ENCODE assay signal across 15 cellular contexts in the genomic region with DNA sequence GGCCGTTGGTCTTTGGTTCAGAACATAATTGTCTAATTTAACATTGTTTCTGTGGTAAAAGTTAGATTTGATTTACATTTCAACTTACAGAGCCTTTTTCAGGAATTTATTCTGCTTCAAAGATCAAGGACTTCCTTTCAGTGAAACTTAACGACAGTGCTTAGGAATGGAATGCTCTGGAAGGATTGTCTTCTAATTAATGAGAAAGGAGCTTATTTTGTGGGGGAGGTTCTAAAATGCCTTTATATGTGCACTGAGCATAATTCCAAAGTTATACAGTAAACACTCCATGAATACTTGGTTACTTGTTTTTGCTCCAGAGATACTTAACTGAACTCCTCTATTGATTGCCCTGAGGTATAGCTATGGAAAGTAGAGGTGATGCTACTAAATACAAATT.
A peak's percentile ranks its signal among the peaks of the same experiment; 100 is the strongest.
DNase-seq lines count a peak whose midpoint lies in the region; ATAC-seq and TF ChIP-seq lines count a peak whose summit lies in the region.
"Had no signal": no experiment of that assay in that cellular context is flagged by ENCODE, and none has a peak within 500 bp of the region (broad histone marks: within the 10 kb centered on the region; RNA-seq: fewer than 3 reads in every experiment).

No MANE protein-coding gene starts in this region.

- H3K23ac ChIP-seq in trophoblast cell (ENCODE audit: low read length) = no peak overlapping the region

- TF ChIP-seq POLR2A in adrenal gland (IDR thresholded peaks at IDR 0.05) = no peak

- H3K4me3 ChIP-seq in adrenal gland (no peak overlapping the region), trophoblast cell (ENCODE audit: low read depth, low read length) (no peak overlapping the region)

- TF ChIP-seq CTCF in adrenal gland (IDR thresholded peaks at IDR 0.05) = no peak
- TF ChIP-seq CTCF in nephron (IDR thresholded peaks at IDR 0.05; ENCODE audit: unreplicated experiment in 3 of 3) = no peak

- H3K36me3 Mint-ChIP-seq in nephron (ENCODE audit: low read depth) = no peaks in the 10 kb centered on the region
- H3K36me3 Mint-ChIP-seq: CD4-positive, alpha-beta memory T cell had no signal

- no peaks in the 10 kb centered on the region for H3K27me3 Mint-ChIP-seq in nephron (ENCODE audit: low read depth)

- no peak overlapping the region for H2AK5ac ChIP-seq in trophoblast cell (ENCODE audit: low read length)

- H3K79me2 ChIP-seq in trophoblast cell (ENCODE audit: control insufficient read depth, insufficient read depth, low read length, poor library complexity) = no peaks in the 10 kb centered on the region

- no peak overlapping the region for H3K14ac ChIP-seq in trophoblast cell (ENCODE audit: low read length)

- intact Hi-C loops in adrenal gland (cut with DNase I) = no loop called here

- H4K91ac ChIP-seq in trophoblast cell (ENCODE audit: low read depth, low read length) = no peak overlapping the region

- H4K12ac ChIP-seq in trophoblast cell (ENCODE audit: low read depth, low read length) = no peak overlapping the region

- no peak for ATAC-seq in HG03108 (IDR thresholded peaks at IDR 0.05; ENCODE audit: unreplicated experiment)

- peaks cover 4 to 26% of the 10 kb centered on the region in 2 donors for H3K4me1 ChIP-seq in adrenal gland (replicated peaks in 1 of 2)
- peaks cover 0 to 4% of the 10 kb centered on the region in 2 experiments for H3K4me1 ChIP-seq in trophoblast cell (ENCODE audit: control insufficient read depth in 1 of 2, insufficient read depth in 2 of 2, low read length in 2 of 2)

- no peak overlapping the region for H2BK5ac ChIP-seq in trophoblast cell (ENCODE audit: low read depth, low read length, poor library complexity)

- H3K9me3 ChIP-seq in adrenal gland (replicated peaks in 1 of 3) = no peaks in the 10 kb centered on the region
- H3K9me3 ChIP-seq in trophoblast cell (ENCODE audit: insufficient read depth, low read depth, low read length) = peaks cover 3% of the 10 kb centered on the region

- peaks cover 12% of the 10 kb centered on the region for H3K4me1 Mint-ChIP-seq in nephron
- H3K4me1 Mint-ChIP-seq: B cell; CD4-positive, alpha-beta memory T cell had no signal

- no peak for DNase-seq in adrenal gland
- DNase-seq in left kidney (ENCODE audit: low read depth, low spot score) = peak; percentile 71
- no peak for DNase-seq in occipital lobe (lab: John Stamatoyannopoulos, UW)
- no peak for DNase-seq in trophoblast cell
- no peak for DNase-seq in midbrain (lab: John Stamatoyannopoulos, UW)
- DNase-seq: CD4-positive, alpha-beta memory T cell; COR-L47; DMS153; DMS79 treated with DMSO at 0.1 percent for 48 hours; GOT3; H9 had no signal

- H3K27ac ChIP-seq in adrenal gland (peak overlapping the region in 3 of 5 donors; percentile 21 to 66 (median 62)), trophoblast cell (ENCODE audit: low read depth, low read length) (no peak overlapping the region)
- H3K27ac ChIP-seq: C4-2B had no signal

- no peaks in the 10 kb centered on the region for H3K9me3 Mint-ChIP-seq in nephron
- H3K9me3 Mint-ChIP-seq: CD4-positive, alpha-beta memory T cell; H9 had no signal

- no peak overlapping the region for H2AFZ ChIP-seq in trophoblast cell (ENCODE audit: insufficient read depth, low read length, poor library complexity)

- H2BK120ac ChIP-seq in trophoblast cell (ENCODE audit: insufficient read depth, low read length, poor library complexity) = no peak overlapping the region

- no peak overlapping the region for H4K8ac ChIP-seq in trophoblast cell (ENCODE audit: low read depth, low read length)

- H3K79me1 ChIP-seq in trophoblast cell (ENCODE audit: low read length) = no peaks in the 10 kb centered on the region

- no peak overlapping the region for H3K18ac ChIP-seq in trophoblast cell (ENCODE audit: low read length)

- H3K36me3 ChIP-seq in adrenal gland (replicated peaks in 1 of 2) (peaks cover 0 to 4% of the 10 kb centered on the region in 2 donors), trophoblast cell (ENCODE audit: control insufficient read depth in 1 of 2, insufficient read depth in 2 of 2, low read length in 2 of 2) (no peaks in the 10 kb centered on the region)

- H3K4me3 Mint-ChIP-seq in nephron = no peak overlapping the region
- H3K4me3 Mint-ChIP-seq: B cell; CD4-positive, alpha-beta memory T cell; H9 had no signal

- WGBS in adrenal gland, 4 donors = 36 to 50% (median 44%) methylated on average over 2 of the region's 2 CpGs
- no CpG with 5 or more reads among the region's 2 CpGs for WGBS in trophoblast cell (ENCODE audit: extremely low coverage, insufficient coverage, insufficient read length)

- H2BK12ac ChIP-seq in trophoblast cell (ENCODE audit: low read length) = no peak overlapping the region

- H3K9ac ChIP-seq in trophoblast cell (ENCODE audit: low read length) = no peak overlapping the region

- H3K4ac ChIP-seq in trophoblast cell (ENCODE audit: low read depth, low read length) = no peak overlapping the region

- H3K4me2 ChIP-seq in trophoblast cell (ENCODE audit: low read length) = no peak overlapping the region

- H3K27me3 ChIP-seq in adrenal gland (no peaks in the 10 kb centered on the region), trophoblast cell (ENCODE audit: insufficient read depth, low read length) (no peaks in the 10 kb centered on the region)

- peak overlapping the region in 2 of 3 experiments; percentile 17 to 29 for H3K27ac Mint-ChIP-seq in nephron
- H3K27ac Mint-ChIP-seq: B cell; CD4-positive, alpha-beta memory T cell; H9 had no signal
